In the genomic region with DNA sequence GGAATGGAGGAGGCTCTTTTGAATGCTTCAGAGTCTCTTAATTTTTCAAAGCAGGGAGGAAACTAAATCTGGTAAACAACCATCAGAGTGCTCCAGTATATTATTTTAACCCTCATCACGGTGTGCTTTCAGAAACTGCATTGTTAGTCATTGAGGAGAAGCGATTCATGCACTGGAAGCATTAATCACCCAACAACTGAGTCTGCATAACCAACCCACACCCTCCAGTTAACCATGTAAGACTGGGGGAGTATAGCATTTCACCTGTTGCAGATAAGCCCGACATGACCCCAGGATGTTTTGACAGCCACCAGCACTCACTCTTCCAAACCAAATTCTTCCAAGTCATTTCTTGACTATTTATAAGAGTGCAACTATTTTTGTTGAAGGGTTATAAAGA, we compare ENCODE assay signal across 1 cellular context.
A peak's percentile ranks its signal among the peaks of the same experiment; 100 is the strongest.
TF ChIP-seq lines count a peak whose summit lies in the region.

No MANE protein-coding gene starts in this region.

TF ChIP-seq in HEK293, 187 proteins besides CTCF, POLR2A, EP300 and RAD21:
- TF ChIP-seq GLIS1 (tag by site-specific recombination; IDR thresholded peaks at IDR 0.05) (peak; percentile 67), SCRT2 (tag by site-specific recombination; IDR thresholded peaks at IDR 0.05) (0 out of 2 replicates have a peak, but pooled peaks have one; percentile 45), ZNF473 (tag by site-specific recombination; IDR thresholded peaks at IDR 0.05) (no peak)
